Comparison of ENCODE assay signal across 1 cellular context in the genomic region with DNA sequence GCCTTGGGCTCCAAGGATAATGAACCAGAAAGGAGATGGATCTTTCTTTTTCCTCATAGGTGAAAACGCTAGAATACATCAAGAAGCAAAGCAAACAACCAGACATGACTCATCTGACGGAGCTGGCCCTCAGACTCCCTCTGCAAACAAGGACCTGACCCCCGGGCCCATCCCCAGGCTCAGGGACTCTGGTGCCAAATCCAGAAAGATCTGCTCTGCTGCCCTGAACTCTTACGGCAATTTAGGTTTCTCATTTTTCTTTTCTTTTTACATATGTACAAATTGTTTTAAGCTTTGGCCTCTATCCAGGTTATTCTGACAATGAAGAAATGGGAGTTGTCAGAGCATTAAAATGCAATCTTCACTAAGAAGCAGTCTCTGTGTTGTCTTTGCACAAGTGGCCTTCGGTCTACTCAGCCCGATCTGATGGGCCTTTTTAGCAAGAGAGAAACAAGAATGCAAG.
TF ChIP-seq lines count a peak whose summit lies in the region.

No MANE protein-coding gene starts in this region.

TF ChIP-seq in endothelial cell of umbilical vein, 7 proteins besides CTCF, POLR2A, EP300 and RAD21 (continued from another document):
- TF ChIP-seq GATA2 (IDR thresholded peaks at IDR 0.05; ENCODE audit: insufficient read depth, insufficient read length, low read depth, low read length) (no peak), JUN (IDR thresholded peaks at IDR 0.05; ENCODE audit: borderline replicate concordance, insufficient read depth, insufficient read length, low read depth) (peak; percentile 32), FOS (IDR thresholded peaks at IDR 0.05; ENCODE audit: borderline replicate concordance, insufficient read depth, low read length) (peak; percentile 52), EZH2 (IDR thresholded peaks at IDR 0.05; ENCODE audit: borderline replicate concordance, low read depth, low read length, severe bottlenecking) (no peak), MYC (IDR thresholded peaks at IDR 0.05; ENCODE audit: low read depth, low read length) (no peak)
- TF ChIP-seq, protein P1, sequence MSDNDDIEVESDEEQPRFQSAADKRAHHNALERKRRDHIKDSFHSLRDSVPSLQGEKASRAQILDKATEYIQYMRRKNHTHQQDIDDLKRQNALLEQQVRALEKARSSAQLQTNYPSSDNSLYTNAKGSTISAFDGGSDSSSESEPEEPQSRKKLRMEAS (IDR thresholded peaks at IDR 0.05; ENCODE audit: insufficient read depth, insufficient read length): no peak
TF ChIP-seq in endothelial cell of umbilical vein: peak in this region for 2.
